9 cellular contexts compared by ENCODE assay signal in the genomic region with DNA sequence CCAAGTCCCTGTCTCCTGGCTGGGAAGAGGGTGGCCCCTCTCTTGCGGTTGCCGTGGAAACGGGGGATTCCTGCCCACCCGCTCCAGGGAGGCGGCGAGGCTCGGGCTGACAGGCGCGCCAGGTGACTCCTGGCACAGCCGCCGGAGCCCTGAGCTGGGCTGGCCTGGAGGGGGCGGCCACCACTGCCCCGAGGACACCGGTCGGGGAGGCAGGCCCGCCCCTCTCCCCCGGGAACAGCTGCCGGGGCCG.
DNase-seq lines count a peak whose midpoint lies in the region; FAIRE-seq and TF ChIP-seq lines count a peak whose summit lies in the region.
"Had no signal": no experiment of that assay in that cellular context is flagged by ENCODE, and none has a peak within 500 bp of the region (broad histone marks: within the 10 kb centered on the region; RNA-seq: fewer than 3 reads in every experiment).

No MANE protein-coding gene starts in this region.

- H3K27ac Mint-ChIP-seq in activated naive CD4-positive, alpha-beta T cell treated with anti-CD3 and anti-CD28 coated beads for 36 hours: no peak overlapping the region
- H3K27ac Mint-ChIP-seq in activated CD4-positive, alpha-beta memory T cell treated with anti-CD3 and anti-CD28 coated beads for 36 hours: peak overlapping the region; percentile 20

- H3K9me3 Mint-ChIP-seq in activated naive CD4-positive, alpha-beta T cell treated with anti-CD3 and anti-CD28 coated beads for 36 hours: no peaks in the 10 kb centered on the region
- H3K9me3 Mint-ChIP-seq in activated CD4-positive, alpha-beta memory T cell treated with anti-CD3 and anti-CD28 coated beads for 36 hours: no peaks in the 10 kb centered on the region

- H3K9me3 ChIP-seq in left ventricle myocardium inferior (replicated peaks): no peaks in the 10 kb centered on the region
- no peaks in the 10 kb centered on the region for H3K9me3 ChIP-seq in skeletal muscle satellite cell (replicated peaks; ENCODE audit: low read length)

- H3K4me1 ChIP-seq in left ventricle myocardium inferior (peaks cover 91% of the 10 kb centered on the region), skeletal muscle satellite cell (ENCODE audit: control insufficient read depth, insufficient read depth, low read length) (peaks cover 40% of the 10 kb centered on the region)

- intact Hi-C loops in activated naive CD4-positive, alpha-beta T cell treated with anti-CD3 and anti-CD28 coated beads for 36 hours (cut with micrococcal nuclease): loop anchor here (5.0 kb wide), 1 partner anchor 111 kb away; the partner anchor contains the start of gene TIMM22
- intact Hi-C loops in activated CD4-positive, alpha-beta memory T cell treated with anti-CD3 and anti-CD28 coated beads for 36 hours (cut with micrococcal nuclease): no loop called here
- intact Hi-C loops in left ventricle myocardium inferior (cut with micrococcal nuclease): no loop called here

- H3K27ac ChIP-seq in left ventricle myocardium inferior (replicated peaks): peak overlapping the region; percentile 98

- peak overlapping the region; percentile 89 for H3K9ac ChIP-seq in skeletal muscle satellite cell (ENCODE audit: low read depth, low read length)

- H3K36me3 Mint-ChIP-seq in activated naive CD4-positive, alpha-beta T cell treated with anti-CD3 and anti-CD28 coated beads for 36 hours (ENCODE audit: low read depth): no peaks in the 10 kb centered on the region
- no peaks in the 10 kb centered on the region for H3K36me3 Mint-ChIP-seq in activated CD4-positive, alpha-beta memory T cell treated with anti-CD3 and anti-CD28 coated beads for 36 hours

- H3K4me3 ChIP-seq in left ventricle myocardium inferior (peak overlapping the region; percentile 70), skeletal muscle satellite cell (ENCODE audit: low read length) (peak overlapping the region; percentile 95)

- peak overlapping the region; percentile 90 for H3K4me2 ChIP-seq in skeletal muscle satellite cell (ENCODE audit: low read length)

- H3K36me3 ChIP-seq in left ventricle myocardium inferior: no peaks in the 10 kb centered on the region
- H3K36me3 ChIP-seq in skeletal muscle satellite cell (ENCODE audit: insufficient read depth, low read length): peaks cover 10% of the 10 kb centered on the region

- POLR2A ChIA-PET in activated CD4-positive, alpha-beta memory T cell treated with anti-CD3 and anti-CD28 coated beads for 36 hours (lab: Charles Lee): no interaction called here

- TF ChIP-seq CTCF in left ventricle myocardium inferior (IDR thresholded peaks at IDR 0.05; ENCODE audit: borderline replicate concordance): peak; percentile 12

- no peaks in the 10 kb centered on the region for H3K27me3 Mint-ChIP-seq in activated naive CD4-positive, alpha-beta T cell treated with anti-CD3 and anti-CD28 coated beads for 36 hours (ENCODE audit: low read depth)
- no peaks in the 10 kb centered on the region for H3K27me3 Mint-ChIP-seq in activated CD4-positive, alpha-beta memory T cell treated with anti-CD3 and anti-CD28 coated beads for 36 hours

- FAIRE-seq in urothelium cell line (lab: Jason Lieb, UNC): no peak
- FAIRE-seq: GM18507 had no signal

- peaks cover 38% of the 10 kb centered on the region for H3K4me1 Mint-ChIP-seq in activated naive CD4-positive, alpha-beta T cell treated with anti-CD3 and anti-CD28 coated beads for 36 hours (ENCODE audit: low read depth)
- H3K4me1 Mint-ChIP-seq in activated CD4-positive, alpha-beta memory T cell treated with anti-CD3 and anti-CD28 coated beads for 36 hours (ENCODE audit: low read depth): peaks cover 38% of the 10 kb centered on the region

- peak overlapping the region; percentile 69 for H3K4me3 Mint-ChIP-seq in activated naive CD4-positive, alpha-beta T cell treated with anti-CD3 and anti-CD28 coated beads for 36 hours
- H3K4me3 Mint-ChIP-seq in activated CD4-positive, alpha-beta memory T cell treated with anti-CD3 and anti-CD28 coated beads for 36 hours: peak overlapping the region; percentile 88

- CTCF ChIA-PET in activated naive CD4-positive, alpha-beta T cell treated with anti-CD3 and anti-CD28 coated beads for 36 hours (lab: Charles Lee): interaction anchor here (0.6 to 1.4 kb wide), 2 partner anchors 14 to 76 kb away, joined by 4 to 5 read pairs; no protein-coding TSS in a partner anchor
- CTCF ChIA-PET in activated CD4-positive, alpha-beta memory T cell treated with anti-CD3 and anti-CD28 coated beads for 36 hours (lab: Charles Lee): interaction anchor here (1.1 to 1.4 kb wide), 2 partner anchors 14 to 50 kb away, joined by 4 to 8 read pairs; no protein-coding TSS in a partner anchor

- no peak for DNase-seq in activated naive CD4-positive, alpha-beta T cell treated with anti-CD3 and anti-CD28 coated beads for 36 hours
- DNase-seq in activated naive CD4-positive, alpha-beta T cell (lab: John Stamatoyannopoulos, UW): no peak
- DNase-seq in activated CD4-positive, alpha-beta memory T cell treated with anti-CD3 and anti-CD28 coated beads for 36 hours: no peak
- DNase-seq in left ventricle myocardium inferior: no peak
- no peak for DNase-seq in GM19238 (ENCODE audit: insufficient read length, low spot score)
- no peak for DNase-seq in T1000 (lab: John Stamatoyannopoulos, UW)
- DNase-seq in urothelium cell line (ENCODE audit: low spot score): no peak

- H3K27me3 ChIP-seq in left ventricle myocardium inferior (ENCODE audit: low read depth) (no peaks in the 10 kb centered on the region), skeletal muscle satellite cell (ENCODE audit: control insufficient read depth, insufficient read depth, low read length) (no peaks in the 10 kb centered on the region)
